In the genomic region with DNA sequence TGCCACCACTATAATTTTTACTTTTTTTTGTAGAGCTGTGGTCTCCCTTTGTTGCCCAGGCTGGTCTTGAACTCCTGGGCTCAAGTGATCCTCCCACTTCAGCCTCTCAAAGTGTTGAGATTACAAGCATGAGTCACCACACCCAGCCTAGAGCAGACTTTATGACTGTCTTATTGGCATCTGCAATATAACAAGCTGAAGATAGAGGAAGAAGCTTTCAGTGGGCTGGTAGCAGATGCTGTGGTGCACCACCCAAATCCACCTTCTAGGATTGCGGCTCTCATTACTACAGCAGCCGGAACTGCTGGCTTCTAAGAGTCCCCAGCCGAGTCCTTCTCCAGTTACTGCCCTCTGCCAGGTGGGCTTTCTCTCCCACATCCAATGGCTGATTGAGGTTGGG, we compare ENCODE assay signal across 1 cellular context.
TF ChIP-seq lines count a peak whose summit lies in the region.

No MANE protein-coding gene starts in this region.

TF ChIP-seq in GM23338, 12 proteins besides CTCF, POLR2A, EP300 and RAD21 (continued from another document):
- TF ChIP-seq, protein P1, sequence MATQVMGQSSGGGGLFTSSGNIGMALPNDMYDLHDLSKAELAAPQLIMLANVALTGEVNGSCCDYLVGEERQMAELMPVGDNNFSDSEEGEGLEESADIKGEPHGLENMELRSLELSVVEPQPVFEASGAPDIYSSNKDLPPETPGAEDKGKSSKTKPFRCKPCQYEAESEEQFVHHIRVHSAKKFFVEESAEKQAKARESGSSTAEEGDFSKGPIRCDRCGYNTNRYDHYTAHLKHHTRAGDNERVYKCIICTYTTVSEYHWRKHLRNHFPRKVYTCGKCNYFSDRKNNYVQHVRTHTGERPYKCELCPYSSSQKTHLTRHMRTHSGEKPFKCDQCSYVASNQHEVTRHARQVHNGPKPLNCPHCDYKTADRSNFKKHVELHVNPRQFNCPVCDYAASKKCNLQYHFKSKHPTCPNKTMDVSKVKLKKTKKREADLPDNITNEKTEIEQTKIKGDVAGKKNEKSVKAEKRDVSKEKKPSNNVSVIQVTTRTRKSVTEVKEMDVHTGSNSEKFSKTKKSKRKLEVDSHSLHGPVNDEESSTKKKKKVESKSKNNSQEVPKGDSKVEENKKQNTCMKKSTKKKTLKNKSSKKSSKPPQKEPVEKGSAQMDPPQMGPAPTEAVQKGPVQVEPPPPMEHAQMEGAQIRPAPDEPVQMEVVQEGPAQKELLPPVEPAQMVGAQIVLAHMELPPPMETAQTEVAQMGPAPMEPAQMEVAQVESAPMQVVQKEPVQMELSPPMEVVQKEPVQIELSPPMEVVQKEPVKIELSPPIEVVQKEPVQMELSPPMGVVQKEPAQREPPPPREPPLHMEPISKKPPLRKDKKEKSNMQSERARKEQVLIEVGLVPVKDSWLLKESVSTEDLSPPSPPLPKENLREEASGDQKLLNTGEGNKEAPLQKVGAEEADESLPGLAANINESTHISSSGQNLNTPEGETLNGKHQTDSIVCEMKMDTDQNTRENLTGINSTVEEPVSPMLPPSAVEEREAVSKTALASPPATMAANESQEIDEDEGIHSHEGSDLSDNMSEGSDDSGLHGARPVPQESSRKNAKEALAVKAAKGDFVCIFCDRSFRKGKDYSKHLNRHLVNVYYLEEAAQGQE (IDR thresholded peaks at IDR 0.05; ENCODE audit: unreplicated experiment), result no peak
- TF ChIP-seq, protein P2, sequence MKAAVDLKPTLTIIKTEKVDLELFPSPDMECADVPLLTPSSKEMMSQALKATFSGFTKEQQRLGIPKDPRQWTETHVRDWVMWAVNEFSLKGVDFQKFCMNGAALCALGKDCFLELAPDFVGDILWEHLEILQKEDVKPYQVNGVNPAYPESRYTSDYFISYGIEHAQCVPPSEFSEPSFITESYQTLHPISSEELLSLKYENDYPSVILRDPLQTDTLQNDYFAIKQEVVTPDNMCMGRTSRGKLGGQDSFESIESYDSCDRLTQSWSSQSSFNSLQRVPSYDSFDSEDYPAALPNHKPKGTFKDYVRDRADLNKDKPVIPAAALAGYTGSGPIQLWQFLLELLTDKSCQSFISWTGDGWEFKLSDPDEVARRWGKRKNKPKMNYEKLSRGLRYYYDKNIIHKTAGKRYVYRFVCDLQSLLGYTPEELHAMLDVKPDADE (IDR thresholded peaks at IDR 0.05), result no peak
- TF ChIP-seq STAT1 (IDR thresholded peaks at IDR 0.05; ENCODE audit: unreplicated experiment), result no peak
- TF ChIP-seq, protein P3, sequence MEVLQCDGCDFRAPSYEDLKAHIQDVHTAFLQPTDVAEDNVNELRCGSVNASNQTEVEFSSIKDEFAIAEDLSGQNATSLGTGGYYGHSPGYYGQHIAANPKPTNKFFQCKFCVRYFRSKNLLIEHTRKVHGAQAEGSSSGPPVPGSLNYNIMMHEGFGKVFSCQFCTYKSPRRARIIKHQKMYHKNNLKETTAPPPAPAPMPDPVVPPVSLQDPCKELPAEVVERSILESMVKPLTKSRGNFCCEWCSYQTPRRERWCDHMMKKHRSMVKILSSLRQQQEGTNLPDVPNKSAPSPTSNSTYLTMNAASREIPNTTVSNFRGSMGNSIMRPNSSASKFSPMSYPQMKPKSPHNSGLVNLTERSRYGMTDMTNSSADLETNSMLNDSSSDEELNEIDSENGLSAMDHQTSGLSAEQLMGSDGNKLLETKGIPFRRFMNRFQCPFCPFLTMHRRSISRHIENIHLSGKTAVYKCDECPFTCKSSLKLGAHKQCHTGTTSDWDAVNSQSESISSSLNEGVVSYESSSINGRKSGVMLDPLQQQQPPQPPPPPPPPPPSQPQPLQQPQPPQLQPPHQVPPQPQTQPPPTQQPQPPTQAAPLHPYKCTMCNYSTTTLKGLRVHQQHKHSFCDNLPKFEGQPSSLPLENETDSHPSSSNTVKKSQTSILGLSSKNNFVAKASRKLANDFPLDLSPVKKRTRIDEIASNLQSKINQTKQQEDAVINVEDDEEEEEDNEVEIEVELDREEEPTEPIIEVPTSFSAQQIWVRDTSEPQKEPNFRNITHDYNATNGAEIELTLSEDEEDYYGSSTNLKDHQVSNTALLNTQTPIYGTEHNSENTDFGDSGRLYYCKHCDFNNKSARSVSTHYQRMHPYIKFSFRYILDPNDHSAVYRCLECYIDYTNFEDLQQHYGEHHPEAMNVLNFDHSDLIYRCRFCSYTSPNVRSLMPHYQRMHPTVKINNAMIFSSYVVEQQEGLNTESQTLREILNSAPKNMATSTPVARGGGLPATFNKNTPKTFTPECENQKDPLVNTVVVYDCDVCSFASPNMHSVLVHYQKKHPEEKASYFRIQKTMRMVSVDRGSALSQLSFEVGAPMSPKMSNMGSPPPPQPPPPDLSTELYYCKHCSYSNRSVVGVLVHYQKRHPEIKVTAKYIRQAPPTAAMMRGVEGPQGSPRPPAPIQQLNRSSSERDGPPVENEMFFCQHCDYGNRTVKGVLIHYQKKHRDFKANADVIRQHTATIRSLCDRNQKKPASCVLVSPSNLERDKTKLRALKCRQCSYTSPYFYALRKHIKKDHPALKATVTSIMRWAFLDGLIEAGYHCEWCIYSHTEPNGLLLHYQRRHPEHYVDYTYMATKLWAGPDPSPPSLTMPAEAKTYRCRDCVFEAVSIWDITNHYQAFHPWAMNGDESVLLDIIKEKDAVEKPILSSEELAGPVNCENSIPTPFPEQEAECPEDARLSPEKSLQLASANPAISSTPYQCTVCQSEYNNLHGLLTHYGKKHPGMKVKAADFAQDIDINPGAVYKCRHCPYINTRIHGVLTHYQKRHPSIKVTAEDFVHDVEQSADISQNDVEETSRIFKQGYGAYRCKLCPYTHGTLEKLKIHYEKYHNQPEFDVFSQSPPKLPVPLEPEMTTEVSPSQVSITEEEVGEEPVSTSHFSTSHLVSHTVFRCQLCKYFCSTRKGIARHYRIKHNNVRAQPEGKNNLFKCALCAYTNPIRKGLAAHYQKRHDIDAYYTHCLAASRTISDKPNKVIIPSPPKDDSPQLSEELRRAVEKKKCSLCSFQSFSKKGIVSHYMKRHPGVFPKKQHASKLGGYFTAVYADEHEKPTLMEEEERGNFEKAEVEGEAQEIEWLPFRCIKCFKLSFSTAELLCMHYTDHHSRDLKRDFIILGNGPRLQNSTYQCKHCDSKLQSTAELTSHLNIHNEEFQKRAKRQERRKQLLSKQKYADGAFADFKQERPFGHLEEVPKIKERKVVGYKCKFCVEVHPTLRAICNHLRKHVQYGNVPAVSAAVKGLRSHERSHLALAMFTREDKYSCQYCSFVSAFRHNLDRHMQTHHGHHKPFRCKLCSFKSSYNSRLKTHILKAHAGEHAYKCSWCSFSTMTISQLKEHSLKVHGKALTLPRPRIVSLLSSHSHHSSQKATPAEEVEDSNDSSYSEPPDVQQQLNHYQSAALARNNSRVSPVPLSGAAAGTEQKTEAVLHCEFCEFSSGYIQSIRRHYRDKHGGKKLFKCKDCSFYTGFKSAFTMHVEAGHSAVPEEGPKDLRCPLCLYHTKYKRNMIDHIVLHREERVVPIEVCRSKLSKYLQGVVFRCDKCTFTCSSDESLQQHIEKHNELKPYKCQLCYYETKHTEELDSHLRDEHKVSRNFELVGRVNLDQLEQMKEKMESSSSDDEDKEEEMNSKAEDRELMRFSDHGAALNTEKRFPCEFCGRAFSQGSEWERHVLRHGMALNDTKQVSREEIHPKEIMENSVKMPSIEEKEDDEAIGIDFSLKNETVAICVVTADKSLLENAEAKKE (CRISPR knock-in tag; IDR thresholded peaks at IDR 0.05), result no peak
- TF ChIP-seq EZH2phosphoT487 (IDR thresholded peaks at IDR 0.05; ENCODE audit: unreplicated experiment), result no peak
- TF ChIP-seq ZNF114 (CRISPR knock-in tag; IDR thresholded peaks at IDR 0.05), result no peak
